ENCODE assay signal across 9 cellular contexts in genomic region chr17:61400786-61401279, GRCh38. TPM values are rescaled to one million over a fixed set of nuclear protein-coding genes. Genes with fewer than 3 reads are reported as not detected.
DNase-seq lines count a peak whose midpoint lies in the region; ATAC-seq and TF ChIP-seq lines count a peak whose summit lies in the region.
"Had no signal": no experiment of that assay in that cellular context is flagged by ENCODE, and none has a peak within 500 bp of the region (broad histone marks: within the 10 kb centered on the region; RNA-seq: fewer than 3 reads in every experiment).

No MANE protein-coding gene starts in this region.

- peaks cover 22% of the 10 kb centered on the region for H3K36me3 ChIP-seq in cardiac muscle cell
- no peaks in the 10 kb centered on the region for H3K36me3 ChIP-seq in aorta (ENCODE audit: control insufficient read depth in 1 of 2, insufficient read depth in 2 of 2, low read length in 1 of 2)

- H3K27ac Mint-ChIP-seq in chondrocyte (ENCODE audit: unreplicated experiment) = peak overlapping the region; percentile 83

- WGBS in aorta, 2 donors = 2 to 6% methylated on average over 37 of the region's 37 CpGs

- H3K36me3 Mint-ChIP-seq in chondrocyte (ENCODE audit: low read depth) = peaks cover 6% of the 10 kb centered on the region

- TF ChIP-seq CTCF in cardiac muscle cell (IDR thresholded peaks at IDR 0.05; ENCODE audit: low read depth, low read length) (no peak), chondrocyte (IDR thresholded peaks at IDR 0.05) (no peak)

- no peaks in the 10 kb centered on the region for H3K9me3 Mint-ChIP-seq in chondrocyte (ENCODE audit: low read depth)

- DNase-seq in cardiac muscle cell (ENCODE audit: low read depth in 1 of 2, low spot score in 1 of 2) (peak; percentile 24 to 52), left cardiac atrium (no peak), chondrocyte (ENCODE audit: low spot score) (no peak), myocyte (ENCODE audit: low read depth) (peak; percentile 36), aorta (no peak), cortex of kidney (lab: John Stamatoyannopoulos, UW) (no peak), DMS79 (lab: John Stamatoyannopoulos, UW) (no peak)
- DNase-seq: nucleus accumbens had no signal

- H3K4me1 ChIP-seq in cardiac muscle cell (ENCODE audit: low read depth) (peaks cover 25% of the 10 kb centered on the region), aorta (ENCODE audit: control insufficient read depth in 1 of 2, insufficient read depth in 2 of 2, low read length in 2 of 2) (no peaks in the 10 kb centered on the region)

- H3K27me3 Mint-ChIP-seq in chondrocyte (ENCODE audit: low read depth) = peaks cover 8% of the 10 kb centered on the region

- H3K4me3 ChIP-seq in cardiac muscle cell (peak overlapping the region; percentile 63), aorta (ENCODE audit: low read length in 2 of 2) (peak overlapping the region; percentile 86 to 87)

- H3K9me3 ChIP-seq in cardiac muscle cell (ENCODE audit: low read depth) (no peaks in the 10 kb centered on the region), aorta (ENCODE audit: control insufficient read depth, low read length) (no peaks in the 10 kb centered on the region)

- H3K27me3 ChIP-seq in cardiac muscle cell (peaks cover 47% of the 10 kb centered on the region), aorta (ENCODE audit: control insufficient read depth in 1 of 2, insufficient read depth in 2 of 2, low read length in 1 of 2) (no peaks in the 10 kb centered on the region)

- H3K4me3 Mint-ChIP-seq in chondrocyte (ENCODE audit: unreplicated experiment) = peak overlapping the region; percentile 78

- H3K27ac ChIP-seq in cardiac muscle cell (peak overlapping the region; percentile 72), aorta (ENCODE audit: low read depth in 1 of 2, low read length in 2 of 2) (peak overlapping the region in 1 of 2 donors; percentile 41)

- intact Hi-C loops in left cardiac atrium (cut with DNase I) (loop anchor here in 1 of 2 donors (10.0 kb wide), 1 partner anchor 396 kb away; no protein-coding TSS in a partner anchor), aorta (cut with DNase I) (loop anchor here in 1 of 2 donors (5.0 kb wide), 2 partner anchors 269 to 494 kb away; no protein-coding TSS in a partner anchor)

- ATAC-seq in left cardiac atrium (no peak), aorta (ENCODE audit: low FRiP score) (no peak), HG03196 (IDR thresholded peaks at IDR 0.05; ENCODE audit: unreplicated experiment) (no peak)

- H3K4me1 Mint-ChIP-seq in chondrocyte (ENCODE audit: low read depth) = peaks cover 24% of the 10 kb centered on the region

RNA-seq across cellular contexts. Expression of gene TBX2, which starts 1.2 kb away (rescaled TPM):
- 228 and 273 TPM in 2 replicates for total RNA-seq in cardiac muscle cell
- 193 and 212 TPM in 2 replicates for polyA plus RNA-seq in cardiac muscle cell
- 10 to 100 TPM; 12.1 to 17.0 TPM for total RNA-seq in left cardiac atrium
- 2.0 to 8.6 TPM (median 8.4 TPM) in 3 replicates for total RNA-seq in chondrocyte
- total RNA-seq in myocyte = 6.5 and 7.7 TPM in 2 replicates
- 1.8 TPM for polyA plus RNA-seq in myocyte (2012)
- 10 to 100 TPM; 28.9 to 42.6 TPM for total RNA-seq in aorta
- polyA plus RNA-seq in aorta = 100 to 1,000 TPM in 1 of 2 donors, 10 to 100 TPM in 1; 11.5 to 116 TPM

RNA-seq across cellular contexts. Expression of gene TBX4, which starts 51.4 kb away (rescaled TPM):
- total RNA-seq in cardiac muscle cell = 1.6 and 1.9 TPM in 2 replicates
- polyA plus RNA-seq in cardiac muscle cell = 0.54 and 2.6 TPM in 2 replicates
- total RNA-seq in left cardiac atrium = not detected
- not detected in 3 replicates for total RNA-seq in chondrocyte
- total RNA-seq in myocyte = 0.35 and 0.78 TPM in 2 replicates
- 0.04 TPM for polyA plus RNA-seq in myocyte (2012)
- under 1 TPM; 0.23 to 0.27 TPM for total RNA-seq in aorta
- polyA plus RNA-seq in aorta = not detected

Comparison
In these comparisons a context has a peak if more than half of its experiments do, and no peak if none do; other contexts are left out.
1. DNase-seq: peak in cardiac muscle cell (2 of 2) and myocyte (single experiment); none in left cardiac atrium (single experiment), chondrocyte (single experiment), aorta (0 of 2), cortex of kidney (single experiment) and DMS79 (single experiment).